Comparison of ENCODE assay signal across 7 cellular contexts in the genomic region with DNA sequence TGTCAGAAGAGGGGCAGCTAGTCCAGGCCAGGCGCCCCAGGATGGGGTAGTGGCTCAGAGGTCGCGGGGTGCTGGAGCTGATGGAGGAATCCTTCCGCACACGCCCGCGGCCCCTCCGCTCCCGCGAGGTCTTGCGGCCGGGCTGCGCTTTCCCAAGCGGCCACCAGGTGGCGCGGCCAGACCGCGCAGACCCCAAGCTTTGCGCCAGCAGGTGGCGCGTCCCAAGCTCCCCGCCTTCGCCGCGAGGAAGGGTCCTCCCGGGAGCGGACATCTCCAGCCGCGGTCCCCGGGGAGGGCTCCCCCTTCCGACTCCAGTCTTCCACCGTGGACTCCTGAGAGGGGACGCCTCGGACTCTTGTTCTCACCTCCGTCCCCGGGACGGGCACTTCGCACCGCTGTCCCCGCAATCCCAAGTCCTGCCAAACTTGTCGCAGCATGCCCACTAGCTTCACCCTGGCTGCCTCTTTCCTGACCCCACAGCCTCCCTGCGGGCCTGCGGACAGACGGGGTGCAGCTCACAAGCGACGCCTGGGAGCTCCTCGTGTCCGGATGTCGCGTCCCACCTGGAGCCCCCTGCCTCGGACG. TPM values are rescaled to one million over a fixed set of nuclear protein-coding genes. Genes with fewer than 3 reads are reported as not detected.
A peak's percentile ranks its signal among the peaks of the same experiment; 100 is the strongest.
DNase-seq lines count a peak whose midpoint lies in the region; ATAC-seq, FAIRE-seq and TF ChIP-seq lines count a peak whose summit lies in the region.

No MANE protein-coding gene starts in this region.

- H3K27me3 Mint-ChIP-seq in chondrocyte (ENCODE audit: low read depth): peaks cover 60% of the 10 kb centered on the region

- H3K4me3 Mint-ChIP-seq in chondrocyte (ENCODE audit: unreplicated experiment): peak overlapping the region; percentile 79

- peaks cover 11% of the 10 kb centered on the region for H3K4me1 Mint-ChIP-seq in chondrocyte (ENCODE audit: low read depth)

- no peak overlapping the region for H3K27ac Mint-ChIP-seq in chondrocyte (ENCODE audit: unreplicated experiment)

- ATAC-seq in HG02642 (IDR thresholded peaks at IDR 0.05; ENCODE audit: poor library complexity, unreplicated experiment) (peak; percentile 88), left colon (peak; percentile 88)

- intact Hi-C loops in left colon (cut with DNase I, micrococcal nuclease): loop anchor here in 1 of 2 donors (10.0 kb wide), 1 partner anchor 98 kb away; no protein-coding TSS in a partner anchor

- DNase-seq in GM12892 (ENCODE audit: insufficient read length) (peak; percentile 94), NCI-H146 (lab: John Stamatoyannopoulos, UW) (peak; percentile 75), chondrocyte (ENCODE audit: low spot score) (no peak), left colon (peak; percentile 43 to 78)
- DNase-seq in activated CD4-positive, alpha-beta T cell treated with anti-CD3 and anti-CD28 coated beads for 1 hour: peak; percentile 51
- DNase-seq in stimulated activated CD4-positive, alpha-beta T cell treated with anti-CD3 and anti-CD28 coated beads, Interleukin-1b, Interleukin-23, amount 100 ng/mL, for 4 hours (ENCODE audit: low read depth in 2 of 2): peak; percentile 58 to 71

- H3K36me3 Mint-ChIP-seq in chondrocyte (ENCODE audit: low read depth): peaks cover 3% of the 10 kb centered on the region

- H3K9me3 Mint-ChIP-seq in chondrocyte (ENCODE audit: low read depth): peaks cover 17% of the 10 kb centered on the region

- FAIRE-seq in GM12892 (lab: Jason Lieb, UNC): peak; percentile 88

- peak; percentile 100 for TF ChIP-seq CTCF in chondrocyte (IDR thresholded peaks at IDR 0.05)

- TF ChIP-seq POLR2A in GM12892 (IDR thresholded peaks at IDR 0.05; ENCODE audit: low read depth, low read length): no peak

RNA-seq across cellular contexts. Expression of gene KCNK18, which starts 19.4 kb away (rescaled TPM):
- polyA plus RNA-seq in GM12892 (2012; ENCODE audit: missing spikeins): not detected
- total RNA-seq in chondrocyte (not detected in 3 replicates), left colon (not detected)

RNA-seq across cellular contexts. Expression of gene SLC18A2, which starts 24.2 kb away (rescaled TPM):
- not detected for polyA plus RNA-seq in GM12892 (2012; ENCODE audit: missing spikeins)
- total RNA-seq in chondrocyte: not detected in 3 replicates
- 1 to 10 TPM in 1 of 2 donors, under 1 TPM in 1; 0.37 to 1.6 TPM for total RNA-seq in left colon
